ENCODE assay signal across 22 cellular contexts in genomic region chr5:42806701-42807262, GRCh38. TPM values are rescaled to one million over a fixed set of nuclear protein-coding genes. Genes with fewer than 3 reads are reported as not detected.
"Had no signal": no experiment of that assay in that cellular context is flagged by ENCODE, and none has a peak within 500 bp of the region (broad histone marks: within the 10 kb centered on the region; RNA-seq: fewer than 3 reads in every experiment).

No MANE protein-coding gene starts in this region.

- ATAC-seq: Panc1, PC-3 had no signal

- H3K9me3 ChIP-seq: MG63, SK-N-SH had no signal

- H3K4me3 ChIP-seq: MG63 had no signal

- FAIRE-seq: HTR-8/SVneo had no signal

- DNase-seq: KBM-7, MG63, NCI-H1092, NCI-H1105 treated with DMSO at 0.1 percent for 48 hours, NCI-H1417 treated with DMSO at 0.1 percent for 48 hours, NCI-H146, NCI-H187, NCI-H2029, NCI-H2081 treated with DMSO at 0.1 percent for 48 hours, NCI-H2171, NCI-H446, NCI-H510A, NCI-H524 treated with DMSO at 0.1 percent for 48 hours, NCI-H69, NCI-H774, PC-3, SHP77, SK-N-SH had no signal

- H3K36me3 ChIP-seq: MG63 had no signal

- H3K27ac ChIP-seq: HL-60, RWPE1 had no signal

- H3K27me3 ChIP-seq: MG63 had no signal

RNA-seq across cellular contexts. Expression of gene CCDC152, which starts 50.2 kb away (rescaled TPM):
- total RNA-seq: PC-3 had no signal
